1 cellular context compared by ENCODE assay signal in genomic region chr19:43707158-43707712, GRCh38.
TF ChIP-seq lines count a peak whose summit lies in the region.

No MANE protein-coding gene starts in this region.

TF ChIP-seq in IMR-90, 13 proteins besides CTCF, POLR2A, EP300 and RAD21 (continued from another document):
- TF ChIP-seq, protein P1, sequence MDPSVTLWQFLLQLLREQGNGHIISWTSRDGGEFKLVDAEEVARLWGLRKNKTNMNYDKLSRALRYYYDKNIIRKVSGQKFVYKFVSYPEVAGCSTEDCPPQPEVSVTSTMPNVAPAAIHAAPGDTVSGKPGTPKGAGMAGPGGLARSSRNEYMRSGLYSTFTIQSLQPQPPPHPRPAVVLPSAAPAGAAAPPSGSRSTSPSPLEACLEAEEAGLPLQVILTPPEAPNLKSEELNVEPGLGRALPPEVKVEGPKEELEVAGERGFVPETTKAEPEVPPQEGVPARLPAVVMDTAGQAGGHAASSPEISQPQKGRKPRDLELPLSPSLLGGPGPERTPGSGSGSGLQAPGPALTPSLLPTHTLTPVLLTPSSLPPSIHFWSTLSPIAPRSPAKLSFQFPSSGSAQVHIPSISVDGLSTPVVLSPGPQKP (IDR thresholded peaks at IDR 0.05; ENCODE audit: borderline replicate concordance, low read depth, low read length) = no peak
- TF ChIP-seq RFX5 (IDR thresholded peaks at IDR 0.05; ENCODE audit: low read depth, low read length) (no peak), MXI1 (IDR thresholded peaks at IDR 0.05; ENCODE audit: borderline replicate concordance, low read depth, low read length) (no peak), SMC3 (IDR thresholded peaks at IDR 0.05; ENCODE audit: low read depth, low read length) (no peak), CHD1 (IDR thresholded peaks at IDR 0.05; ENCODE audit: low read depth, low read length) (no peak), CEBPB (IDR thresholded peaks at IDR 0.05; ENCODE audit: low read depth, low read length) (no peak), MAZ (IDR thresholded peaks at IDR 0.05; ENCODE audit: borderline replicate concordance, low read depth, low read length) (no peak), NFE2L2 (IDR thresholded peaks at IDR 0.05; ENCODE audit: low read depth, low read length) (no peak), RCOR1 (IDR thresholded peaks at IDR 0.05; ENCODE audit: insufficient replicate concordance, low read length) (no peak)
